In genomic region chr6:166333172-166333995, GRCh38 we compare ENCODE assay signal across 10 cellular contexts. TPM values are rescaled to one million over a fixed set of nuclear protein-coding genes. Genes with fewer than 3 reads are reported as not detected.
A peak's percentile ranks its signal among the peaks of the same experiment; 100 is the strongest.
DNase-seq lines count a peak whose midpoint lies in the region; ATAC-seq and TF ChIP-seq lines count a peak whose summit lies in the region.
"Had no signal": no experiment of that assay in that cellular context is flagged by ENCODE, and none has a peak within 500 bp of the region (broad histone marks: within the 10 kb centered on the region; RNA-seq: fewer than 3 reads in every experiment).

No MANE protein-coding gene starts in this region.

- H3K56ac ChIP-seq in mesendoderm (ENCODE audit: low read length), result peak overlapping the region; percentile 22

- ATAC-seq in GM18873 (IDR thresholded peaks at IDR 0.05; ENCODE audit: low FRiP score, unreplicated experiment), result peak; percentile 63
- peak; percentile 74 for ATAC-seq in HG02623 (IDR thresholded peaks at IDR 0.05; ENCODE audit: unreplicated experiment)
- ATAC-seq: Panc1 had no signal

- no peak overlapping the region for H3K4me3 ChIP-seq in mesendoderm (ENCODE audit: low read length)
- H3K4me3 ChIP-seq in tibial artery, result no peak overlapping the region

- H3K9ac ChIP-seq in mesendoderm (ENCODE audit: low read length), result no peak overlapping the region

- H3K36me3 ChIP-seq in mesendoderm (ENCODE audit: control insufficient read depth, insufficient read depth, low read length) (peaks cover 4% of the 10 kb centered on the region), tibial artery (peaks cover under 1 to 48% (median 22%) of the 10 kb centered on the region in 3 donors)

- H3K23ac ChIP-seq in mesendoderm (ENCODE audit: low read length), result no peak overlapping the region

- H2BK5ac ChIP-seq in mesendoderm (ENCODE audit: low read length), result no peak overlapping the region

- no peak overlapping the region for H2BK120ac ChIP-seq in mesendoderm (ENCODE audit: low read depth, low read length)

- no peak overlapping the region for H2BK15ac ChIP-seq in mesendoderm (replicated peaks; ENCODE audit: low read depth)

- peaks cover 31% of the 10 kb centered on the region for H3K79me1 ChIP-seq in mesendoderm (ENCODE audit: low read length)

- H3K27me3 ChIP-seq in mesendoderm (ENCODE audit: insufficient read depth, low read length, poor library complexity) (no peaks in the 10 kb centered on the region), tibial artery (no peaks in the 10 kb centered on the region)

- H4K5ac ChIP-seq in mesendoderm (ENCODE audit: low read length), result no peak overlapping the region

- H2AK5ac ChIP-seq in mesendoderm (ENCODE audit: low read length), result no peak overlapping the region

- no peak overlapping the region for H3K18ac ChIP-seq in mesendoderm (ENCODE audit: low read length)

- DNase-seq in NOMO-1 (lab: John Stamatoyannopoulos, UW; ENCODE audit: unreplicated experiment in 2 of 2) (peak; percentile 52 to 60), mesendoderm (no peak), HCEC 1CT (no peak), NCI-H2171 treated with DMSO at 0.1 percent for 48 hours (lab: John Stamatoyannopoulos, UW) (no peak), tibial artery (no peak)
- no peak for DNase-seq in stimulated activated naive CD4-positive, alpha-beta T cell treated with Interleukin-2 at 50 U/mL for 16 hours (lab: John Stamatoyannopoulos, UW)

- no peaks in the 10 kb centered on the region for H3K4me1 ChIP-seq in mesendoderm (ENCODE audit: control insufficient read depth, low read depth, low read length)
- peaks cover 0 to 18% (median 10%) of the 10 kb centered on the region in 4 donors for H3K4me1 ChIP-seq in tibial artery

- H3K27ac ChIP-seq in mesendoderm (ENCODE audit: low read depth, low read length), result no peak overlapping the region
- no peak overlapping the region for H3K27ac ChIP-seq in tibial artery

- H3K79me2 ChIP-seq in mesendoderm (ENCODE audit: control insufficient read depth, insufficient read depth, low read length), result peaks cover 68% of the 10 kb centered on the region

- intact Hi-C loops in tibial artery (cut with DNase I; ENCODE audit: low total_unique reads), result no loop called here

- no peak for TF ChIP-seq CTCF in tibial artery (IDR thresholded peaks at IDR 0.05)

- H3K4ac ChIP-seq in mesendoderm (ENCODE audit: low read depth, low read length), result no peak overlapping the region

- WGBS in mesendoderm (ENCODE audit: extremely low coverage, insufficient coverage, low lambda C conversion rate), result no CpG with 5 or more reads among the region's 23 CpGs

- H3K9me3 ChIP-seq in tibial artery, result no peaks in the 10 kb centered on the region

- H3K4me2 ChIP-seq in mesendoderm (ENCODE audit: low read length), result no peak overlapping the region

- no peak overlapping the region for H4K8ac ChIP-seq in mesendoderm (ENCODE audit: low read depth, low read length)

RNA-seq across cellular contexts. Expression of gene SFT2D1, which starts 9.0 kb away (rescaled TPM):
- polyA plus RNA-seq in mesendoderm (2013, experiment 1 of 2), result 77.1 TPM
- polyA plus RNA-seq in mesendoderm (2013, experiment 2 of 2), result 80.5 TPM

RNA-seq across cellular contexts. Expression of gene PRR18, which starts 25.2 kb away (rescaled TPM):
- 0.35 TPM for polyA plus RNA-seq in mesendoderm (2013, experiment 1 of 2)
- 0.32 TPM for polyA plus RNA-seq in mesendoderm (2013, experiment 2 of 2)
- polyA plus RNA-seq: esophagus had no signal

RNA-seq across cellular contexts. Expression of gene MPC1, which starts 49.4 kb away (rescaled TPM):
- 29.7 TPM for polyA plus RNA-seq in mesendoderm (2013, experiment 1 of 2)
- 27.6 TPM for polyA plus RNA-seq in mesendoderm (2013, experiment 2 of 2)

Comparison
In these comparisons a context has a peak if more than half of its experiments do, and no peak if none do; other contexts are left out.
1. DNase-seq: peak in NOMO-1 (2 of 2); none in mesendoderm (single experiment), stimulated activated naive CD4-positive, alpha-beta T cell treated with Interleukin-2 at 50 U/mL for 16 hours (single experiment), HCEC 1CT (single experiment), NCI-H2171 treated with DMSO at 0.1 percent for 48 hours (single experiment) and tibial artery (0 of 2).